Comparison of ENCODE assay signal across 9 cellular contexts in the genomic region with DNA sequence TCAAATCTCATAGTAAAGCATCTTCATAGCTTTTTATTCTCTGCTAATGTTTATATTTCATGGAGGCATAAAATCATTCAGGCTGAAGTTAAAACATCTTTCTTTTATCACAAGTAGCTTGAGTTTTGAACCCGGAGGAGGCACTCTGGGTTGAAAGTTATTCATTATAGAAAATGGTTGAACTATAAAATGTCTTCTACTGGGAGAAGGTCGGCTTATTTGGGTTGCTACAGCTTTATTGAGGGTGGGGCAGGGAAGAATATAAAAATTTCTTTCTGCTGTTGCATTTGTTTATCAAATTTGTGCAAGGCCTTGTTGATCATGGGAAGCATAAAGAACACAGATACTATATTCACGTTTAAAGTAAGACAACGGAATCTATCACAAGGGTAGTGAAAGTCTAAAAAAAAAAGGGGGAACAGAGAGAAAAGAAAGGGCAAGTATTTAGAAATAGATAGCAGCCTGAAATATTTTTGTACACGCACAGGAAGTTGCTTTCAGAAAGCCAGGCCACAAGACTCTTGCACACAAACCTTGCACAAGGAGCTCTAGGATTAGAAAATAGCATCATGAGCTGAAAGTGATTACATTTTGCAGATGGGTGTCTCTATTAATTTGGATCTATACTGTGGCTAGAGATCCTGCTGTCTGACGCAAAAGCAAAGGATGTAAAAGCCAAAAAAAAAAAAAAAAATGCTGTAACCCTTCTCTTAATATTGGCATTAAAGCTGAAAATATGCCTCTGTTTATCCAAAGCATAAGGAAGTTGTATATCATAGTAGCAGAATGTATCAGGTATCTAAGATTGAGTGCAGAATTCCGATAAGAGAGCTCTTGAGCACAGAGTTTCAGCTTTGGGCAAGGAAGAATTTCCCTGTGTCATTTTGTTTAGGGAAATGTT. TPM values are rescaled to one million over a fixed set of nuclear protein-coding genes. Genes with fewer than 3 reads are reported as not detected.
DNase-seq lines count a peak whose midpoint lies in the region; ATAC-seq and TF ChIP-seq lines count a peak whose summit lies in the region.
"Had no signal": no experiment of that assay in that cellular context is flagged by ENCODE, and none has a peak within 500 bp of the region (broad histone marks: within the 10 kb centered on the region; RNA-seq: fewer than 3 reads in every experiment).

No MANE protein-coding gene starts in this region.

- peak; percentile 54 for ATAC-seq in GM18909 (IDR thresholded peaks at IDR 0.05; ENCODE audit: poor library complexity, unreplicated experiment)
- ATAC-seq in HG03520 (IDR thresholded peaks at IDR 0.05; ENCODE audit: unreplicated experiment) = peak; percentile 38
- peak; percentile 33 for ATAC-seq in sciatic nerve
- no peak for ATAC-seq in HG03039 (IDR thresholded peaks at IDR 0.05; ENCODE audit: unreplicated experiment)

- CTCF ChIA-PET in HEK293T (lab: Yijun Ruan, JAX) = no interaction called here

- H3K9me3 Mint-ChIP-seq in activated naive CD8-positive, alpha-beta T cell (ENCODE audit: low read depth) = no peaks in the 10 kb centered on the region

- intact Hi-C loops in sciatic nerve (cut with DNase I) = no loop called here

- H3K36me3 Mint-ChIP-seq in activated naive CD8-positive, alpha-beta T cell = no peaks in the 10 kb centered on the region

- peak overlapping the region; percentile 96 for H3K27ac Mint-ChIP-seq in activated naive CD8-positive, alpha-beta T cell

- H3K27me3 Mint-ChIP-seq in activated naive CD8-positive, alpha-beta T cell = no peaks in the 10 kb centered on the region

- H3K4me3 Mint-ChIP-seq in activated naive CD8-positive, alpha-beta T cell = peak overlapping the region; percentile 61

- POLR2A ChIA-PET in HEK293T (lab: Yijun Ruan, JAX) = no interaction called here

- peaks cover 87% of the 10 kb centered on the region for H3K4me1 Mint-ChIP-seq in activated naive CD8-positive, alpha-beta T cell (ENCODE audit: low read depth)

- DNase-seq in sciatic nerve (ENCODE audit: low spot score) (no peak), HCEC 1CT (no peak), NCI-H345 (lab: John Stamatoyannopoulos, UW) (no peak), HEK293T (ENCODE audit: extremely low spot score) (no peak)

TF ChIP-seq in HEK293T, 16 proteins besides CTCF, POLR2A, EP300 and RAD21:
- TF ChIP-seq CTBP1 (IDR thresholded peaks at IDR 0.05; ENCODE audit: borderline replicate concordance) (no peak), LEF1 (IDR thresholded peaks at IDR 0.05; ENCODE audit: borderline replicate concordance) (no peak), BHLHE40 (IDR thresholded peaks at IDR 0.05; ENCODE audit: borderline replicate concordance) (no peak), TARDBP (IDR thresholded peaks at IDR 0.05) (no peak), L3MBTL2 (conservative IDR thresholded peaks at IDR 0.05) (no peak), ARNT (IDR thresholded peaks at IDR 0.05) (no peak), FOXM1 (IDR thresholded peaks at IDR 0.05; ENCODE audit: borderline replicate concordance) (no peak), ELF4 (IDR thresholded peaks at IDR 0.05) (no peak), HDGF (IDR thresholded peaks at IDR 0.05; ENCODE audit: borderline replicate concordance) (no peak), NFRKB (IDR thresholded peaks at IDR 0.05) (no peak), FOXK2 (IDR thresholded peaks at IDR 0.05) (no peak), SP1 (IDR thresholded peaks at IDR 0.05) (no peak), FOXA1 (IDR thresholded peaks at IDR 0.05) (no peak), SUZ12 (IDR thresholded peaks at IDR 0.05) (no peak), ZNF384 (IDR thresholded peaks at IDR 0.05) (no peak)
- TF ChIP-seq, protein P1, sequence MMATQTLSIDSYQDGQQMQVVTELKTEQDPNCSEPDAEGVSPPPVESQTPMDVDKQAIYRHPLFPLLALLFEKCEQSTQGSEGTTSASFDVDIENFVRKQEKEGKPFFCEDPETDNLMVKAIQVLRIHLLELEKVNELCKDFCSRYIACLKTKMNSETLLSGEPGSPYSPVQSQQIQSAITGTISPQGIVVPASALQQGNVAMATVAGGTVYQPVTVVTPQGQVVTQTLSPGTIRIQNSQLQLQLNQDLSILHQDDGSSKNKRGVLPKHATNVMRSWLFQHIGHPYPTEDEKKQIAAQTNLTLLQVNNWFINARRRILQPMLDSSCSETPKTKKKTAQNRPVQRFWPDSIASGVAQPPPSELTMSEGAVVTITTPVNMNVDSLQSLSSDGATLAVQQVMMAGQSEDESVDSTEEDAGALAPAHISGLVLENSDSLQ (IDR thresholded peaks at IDR 0.05) = no peak

RNA-seq across cellular contexts. Expression of a gene that starts 37.2 kb away (rescaled TPM):
- total RNA-seq in sciatic nerve = not detected
- total RNA-seq: endothelial cell of umbilical vein had no signal
